15 cellular contexts compared by ENCODE assay signal in the genomic region with DNA sequence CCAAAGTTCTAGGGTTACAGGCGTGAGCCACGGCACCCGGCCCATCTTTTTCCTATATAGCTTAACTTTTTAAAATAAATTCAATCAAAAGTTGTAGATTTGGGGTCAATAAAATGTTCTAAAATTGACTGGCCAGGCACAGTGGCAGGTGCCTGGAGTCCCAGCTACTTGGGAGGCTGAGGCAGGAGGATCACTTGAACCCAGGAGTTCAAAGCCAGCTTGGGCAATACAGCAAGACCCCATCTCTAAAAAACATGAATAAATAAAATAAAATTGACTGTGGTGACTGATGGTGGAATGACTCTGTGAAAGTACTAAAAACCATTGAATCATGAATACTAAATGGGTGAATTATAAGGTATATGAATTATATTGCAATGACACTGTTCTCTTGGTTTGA.
"Had no signal": no experiment of that assay in that cellular context is flagged by ENCODE, and none has a peak within 500 bp of the region (broad histone marks: within the 10 kb centered on the region; RNA-seq: fewer than 3 reads in every experiment).

No MANE protein-coding gene starts in this region.

- H3K4me3 Mint-ChIP-seq: activated CD8-positive, alpha-beta T cell treated with anti-CD3 and anti-CD28 coated beads for 36 hours; neural crest cell had no signal

- ATAC-seq: activated CD8-positive, alpha-beta T cell treated with anti-CD3 and anti-CD28 coated beads for 36 hours had no signal

- H3K27me3 ChIP-seq: breast epithelium, esophagus squamous epithelium had no signal

- DNase-seq: activated CD4-positive, CD25-positive, alpha-beta regulatory T cell treated with anti-CD3 and anti-CD28 coated beads, Interleukin-2, amount 50 U/mL, for 72 hours; activated CD8-positive, alpha-beta memory T cell treated with anti-CD3 and anti-CD28 coated beads, Interleukin-2, amount 50 U/mL, for 4 hours; activated CD8-positive, alpha-beta T cell treated with anti-CD3 and anti-CD28 coated beads for 36 hours; anterior cingulate cortex; esophagus squamous epithelium; foreskin fibroblast; islet precursor cell; left ventricle myocardium superior; posterior cingulate gyrus; stimulated activated CD4-positive, alpha-beta T cell treated with anti-CD3 and anti-CD28 coated beads, Interleukin-2, amount 100 ng/mL, for 48 hours; stimulated activated naive CD4-positive, alpha-beta T cell treated with Interleukin-2 at 50 U/mL for 16 hours had no signal

- H3K9me3 Mint-ChIP-seq: activated CD8-positive, alpha-beta T cell treated with anti-CD3 and anti-CD28 coated beads for 36 hours; activated naive CD4-positive, alpha-beta T cell treated with anti-CD3 and anti-CD28 coated beads, Interleukin-2, amount 50 U/mL, for 72 hours; neural crest cell had no signal

- H3K4me1 ChIP-seq: breast epithelium had no signal

- H3K27ac ChIP-seq: RWPE1 had no signal

- H3K27me3 Mint-ChIP-seq: activated CD8-positive, alpha-beta T cell treated with anti-CD3 and anti-CD28 coated beads for 36 hours had no signal

- H3K9me3 ChIP-seq: breast epithelium, esophagus squamous epithelium had no signal
